ENCODE assay signal across 8 cellular contexts in the genomic region with DNA sequence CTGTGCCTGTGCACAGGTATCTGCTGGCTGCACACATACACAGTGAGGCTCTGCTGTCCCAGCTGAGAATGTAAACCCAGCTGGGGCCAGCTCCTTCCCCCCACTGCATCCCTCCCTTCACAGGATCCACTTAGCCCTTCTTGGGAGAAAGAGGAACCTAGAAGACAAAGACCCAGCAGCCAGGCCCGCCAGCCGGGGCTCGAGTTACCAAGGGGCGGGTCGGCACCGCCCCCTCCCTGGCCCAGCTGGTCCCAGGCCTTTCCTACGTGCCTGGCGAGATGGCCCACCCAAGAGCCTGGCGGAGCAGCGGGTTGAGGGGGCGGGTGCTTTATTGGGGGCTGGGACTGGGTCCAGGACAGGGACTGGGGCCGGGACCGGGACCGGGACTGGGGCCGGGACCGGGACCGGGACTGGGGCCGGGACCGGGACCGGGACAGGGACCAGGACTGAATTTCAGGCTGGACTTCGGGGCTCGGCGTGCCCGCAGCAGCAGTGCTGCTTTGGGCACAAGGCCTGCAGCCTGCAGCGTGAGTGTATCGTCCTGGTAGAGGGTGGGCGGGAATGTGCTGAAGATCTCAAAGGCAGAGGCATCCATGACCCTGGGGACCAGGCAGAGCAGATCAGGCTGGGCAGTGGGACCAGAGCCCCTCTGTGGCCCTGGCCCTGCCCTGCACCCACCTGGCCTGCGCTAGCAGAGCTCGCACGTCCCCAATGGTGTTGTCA. TPM values are rescaled to one million over a fixed set of nuclear protein-coding genes. Genes with fewer than 3 reads are reported as not detected.
DNase-seq lines count a peak whose midpoint lies in the region; ATAC-seq, FAIRE-seq and TF ChIP-seq lines count a peak whose summit lies in the region.

No MANE protein-coding gene starts in this region.

- H3K4me1 Mint-ChIP-seq in activated T-helper 2 cell treated with anti-CD3 and anti-CD28 coated beads, Interferon-gamma antibody, Interleukin-2, Interleukin-4, amounts not matched to agents 10 μg/mL and 5 μg/mL and 100 μg/mL, durations not matched to agents 14 hours and 24 hours and 36 hours (ENCODE audit: low read depth), result peaks cover 76% of the 10 kb centered on the region

- no peak for ATAC-seq in heart left ventricle
- ATAC-seq in left cardiac atrium, result no peak
- ATAC-seq in GM19035 (IDR thresholded peaks at IDR 0.05; ENCODE audit: unreplicated experiment), result no peak
- ATAC-seq in GM19463 (IDR thresholded peaks at IDR 0.05; ENCODE audit: unreplicated experiment), result no peak

- H3K4me3 ChIP-seq in heart left ventricle (peak overlapping the region in 7 of 12 donors; percentile 17 to 99 (median 76)), kidney (ENCODE audit: low read length in 2 of 2) (no peak overlapping the region)

- intact Hi-C loops in heart left ventricle (cut with DNase I), result loop anchor here in 2 of 10 donors (5.0 kb wide), 2 partner anchors 80 to 245 kb away; no protein-coding TSS in a partner anchor
- intact Hi-C loops in left cardiac atrium (cut with DNase I), result no loop called here
- intact Hi-C loops in activated T-helper 2 cell treated with anti-CD3 and anti-CD28 coated beads, Interferon-gamma antibody, Interleukin-2, Interleukin-4, amounts not matched to agents 10 μg/mL and 5 μg/mL and 100 μg/mL, durations not matched to agents 14 hours and 24 hours and 36 hours (cut with micrococcal nuclease), result loop anchor here (10.0 kb wide), 1 partner anchor 263 kb away; no protein-coding TSS in a partner anchor
- intact Hi-C loops in kidney (cut with DNase I), result no loop called here

- H3K9ac ChIP-seq in kidney (ENCODE audit: low read length in 2 of 2), result no peak overlapping the region

- TF ChIP-seq POLR2A in heart left ventricle (IDR thresholded peaks at IDR 0.05) (no peak), GM12892 (IDR thresholded peaks at IDR 0.05; ENCODE audit: low read depth, low read length) (no peak), H54 (IDR thresholded peaks at IDR 0.05; ENCODE audit: low read depth, low read length) (no peak)

- FAIRE-seq in kidney (lab: Jason Lieb, UNC) (no peak), GM12892 (lab: Jason Lieb, UNC) (no peak), H54 (lab: Jason Lieb, UNC) (no peak)

- H3K4me1 ChIP-seq in heart left ventricle (peaks cover 12 to 93% (median 67%) of the 10 kb centered on the region in 12 donors), kidney (ENCODE audit: control insufficient read depth in 1 of 2, insufficient read depth in 1 of 2, low read depth in 1 of 2, low read length in 2 of 2) (peaks cover 21 to 23% of the 10 kb centered on the region in 2 donors)

- H3K27me3 ChIP-seq in heart left ventricle, result no peaks in the 10 kb centered on the region

- H3K36me3 ChIP-seq in heart left ventricle (peaks cover 0 to 23% (median 12%) of the 10 kb centered on the region in 9 donors), kidney (ENCODE audit: control insufficient read depth in 1 of 2, insufficient read depth in 2 of 2, low read length in 2 of 2) (no peaks in the 10 kb centered on the region)

- H3K27me3 Mint-ChIP-seq in activated T-helper 2 cell treated with anti-CD3 and anti-CD28 coated beads, Interferon-gamma antibody, Interleukin-2, Interleukin-4, amounts not matched to agents 10 μg/mL and 5 μg/mL and 100 μg/mL, durations not matched to agents 14 hours and 24 hours and 36 hours (ENCODE audit: low read depth), result no peaks in the 10 kb centered on the region

- H3K27ac ChIP-seq in heart left ventricle (peak overlapping the region in 6 of 12 donors; percentile 11 to 98 (median 64)), kidney (ENCODE audit: low read depth in 2 of 2, low read length in 2 of 2) (no peak overlapping the region)

- H3K4me3 Mint-ChIP-seq in activated T-helper 2 cell treated with anti-CD3 and anti-CD28 coated beads, Interferon-gamma antibody, Interleukin-2, Interleukin-4, amounts not matched to agents 10 μg/mL and 5 μg/mL and 100 μg/mL, durations not matched to agents 14 hours and 24 hours and 36 hours (ENCODE audit: low read depth), result peak overlapping the region; percentile 93

- H3K36me3 Mint-ChIP-seq in activated T-helper 2 cell treated with anti-CD3 and anti-CD28 coated beads, Interferon-gamma antibody, Interleukin-2, Interleukin-4, amounts not matched to agents 10 μg/mL and 5 μg/mL and 100 μg/mL, durations not matched to agents 14 hours and 24 hours and 36 hours (ENCODE audit: low read depth), result peaks cover 57% of the 10 kb centered on the region

- DNase-seq in heart left ventricle, result peak in 2 of 5 donors; percentile 49 to 73
- no peak for DNase-seq in left cardiac atrium
- no peak for DNase-seq in activated T-helper 2 cell treated with anti-CD3 and anti-CD28 coated beads, Interferon-gamma antibody, Interleukin-2, Interleukin-4, amounts not matched to agents 10 μg/mL and 5 μg/mL and 100 μg/mL, durations not matched to agents 14 hours and 24 hours and 36 hours (ENCODE audit: low spot score)
- peak; percentile 73 for DNase-seq in kidney
- DNase-seq in GM12892 (ENCODE audit: insufficient read length), result no peak
- no peak for DNase-seq in H54 (ENCODE audit: insufficient read length, low spot score)

- 68 to 73% (median 70%) methylated on average over 25 to 30 of the region's 30 CpGs for whole genome bisulfite sequencing in heart left ventricle, 4 donors

- peak overlapping the region; percentile 100 for H3K27ac Mint-ChIP-seq in activated T-helper 2 cell treated with anti-CD3 and anti-CD28 coated beads, Interferon-gamma antibody, Interleukin-2, Interleukin-4, amounts not matched to agents 10 μg/mL and 5 μg/mL and 100 μg/mL, durations not matched to agents 14 hours and 24 hours and 36 hours

- no peak for TF ChIP-seq CTCF in heart left ventricle (IDR thresholded peaks at IDR 0.05)
- no peak for TF ChIP-seq CTCF in kidney (IDR thresholded peaks at IDR 0.05; ENCODE audit: borderline replicate concordance, extremely low read depth, insufficient read depth)

- H3K9me3 ChIP-seq in heart left ventricle, result no peaks in the 10 kb centered on the region
- H3K9me3 ChIP-seq in kidney (ENCODE audit: control insufficient read depth in 1 of 2, low read length in 2 of 2), result no peaks in the 10 kb centered on the region

- no peaks in the 10 kb centered on the region for H3K9me3 Mint-ChIP-seq in activated T-helper 2 cell treated with anti-CD3 and anti-CD28 coated beads, Interferon-gamma antibody, Interleukin-2, Interleukin-4, amounts not matched to agents 10 μg/mL and 5 μg/mL and 100 μg/mL, durations not matched to agents 14 hours and 24 hours and 36 hours

RNA-seq across cellular contexts. Expression of a gene that starts 2.2 kb away (rescaled TPM):
- total RNA-seq in heart left ventricle (100 to 1,000 TPM in 1 of 9 donors, 10 to 100 TPM in 8; 22.4 to 234 (median 40.0) TPM), left cardiac atrium (10 to 100 TPM; 90.6 to 93.9 TPM), kidney (140 TPM)
- polyA plus RNA-seq in heart left ventricle (100 to 1,000 TPM in 1 of 2 donors, 10 to 100 TPM in 1; 43.8 to 119 TPM), kidney (ENCODE audit: insufficient read depth, low read depth, low replicate concordance) (180 TPM)
- 437 TPM in 2 replicates for total RNA-seq in activated T-helper 2 cell treated with anti-CD3 and anti-CD28 coated beads, Interferon-gamma antibody, Interleukin-2, Interleukin-4, amounts not matched to agents 10 μg/mL and 5 μg/mL and 100 μg/mL, durations not matched to agents 14 hours and 24 hours and 36 hours
- polyA plus RNA-seq in GM12892 (2012; ENCODE audit: missing spikeins), result 57.0 TPM

RNA-seq across cellular contexts. Expression of a gene that starts 24.3 kb away (rescaled TPM):
- total RNA-seq in heart left ventricle, result 10 to 100 TPM in 3 of 9 donors, 1 to 10 TPM in 6; 3.7 to 17.2 (median 7.6) TPM
- 10 to 100 TPM in 1 of 2 donors, 1 to 10 TPM in 1; 9.0 to 12.2 TPM for polyA plus RNA-seq in heart left ventricle
- total RNA-seq in left cardiac atrium, result 10 to 100 TPM; 14.5 to 15.7 TPM
- total RNA-seq in activated T-helper 2 cell treated with anti-CD3 and anti-CD28 coated beads, Interferon-gamma antibody, Interleukin-2, Interleukin-4, amounts not matched to agents 10 μg/mL and 5 μg/mL and 100 μg/mL, durations not matched to agents 14 hours and 24 hours and 36 hours, result 13.1 and 14.2 TPM in 2 replicates
- total RNA-seq in kidney, result 55.0 TPM
- polyA plus RNA-seq in kidney (ENCODE audit: insufficient read depth, low read depth, low replicate concordance), result 30.2 TPM
- polyA plus RNA-seq in GM12892 (2012; ENCODE audit: missing spikeins), result 13.1 TPM

RNA-seq across cellular contexts. Expression of a gene that starts 35.6 kb away (rescaled TPM):
- 10 to 100 TPM in 2 of 9 donors, 1 to 10 TPM in 6, not detected in 1; 1.6 to 89.9 (median 4.4) TPM for total RNA-seq in heart left ventricle
- 10 to 100 TPM in 1 of 2 donors, 1 to 10 TPM in 1; 9.9 to 26.1 TPM for polyA plus RNA-seq in heart left ventricle
- total RNA-seq in left cardiac atrium, result 10 to 100 TPM in 1 of 2 donors, 1 to 10 TPM in 1; 5.5 to 14.3 TPM
- 237 and 243 TPM in 2 replicates for total RNA-seq in activated T-helper 2 cell treated with anti-CD3 and anti-CD28 coated beads, Interferon-gamma antibody, Interleukin-2, Interleukin-4, amounts not matched to agents 10 μg/mL and 5 μg/mL and 100 μg/mL, durations not matched to agents 14 hours and 24 hours and 36 hours
- 30.8 TPM for total RNA-seq in kidney
- polyA plus RNA-seq in kidney (ENCODE audit: insufficient read depth, low read depth, low replicate concordance), result 13.2 TPM
- polyA plus RNA-seq in GM12892 (2012; ENCODE audit: missing spikeins), result 952 TPM

RNA-seq across cellular contexts. Expression of a gene that starts 48.1 kb away (rescaled TPM):
- 100 to 1,000 TPM in 2 of 9 donors, 10 to 100 TPM in 7; 28.6 to 180 (median 48.7) TPM for total RNA-seq in heart left ventricle
- polyA plus RNA-seq in heart left ventricle, result 10 to 100 TPM; 13.4 to 22.7 TPM
- total RNA-seq in left cardiac atrium, result 10 to 100 TPM; 17.7 to 38.6 TPM
- 39.6 and 39.8 TPM in 2 replicates for total RNA-seq in activated T-helper 2 cell treated with anti-CD3 and anti-CD28 coated beads, Interferon-gamma antibody, Interleukin-2, Interleukin-4, amounts not matched to agents 10 μg/mL and 5 μg/mL and 100 μg/mL, durations not matched to agents 14 hours and 24 hours and 36 hours
- total RNA-seq in kidney, result 8.5 TPM
- 8.4 TPM for polyA plus RNA-seq in kidney (ENCODE audit: insufficient read depth, low read depth, low replicate concordance)
- polyA plus RNA-seq in GM12892 (2012; ENCODE audit: missing spikeins), result 14.7 TPM

Comparison
In these comparisons a context has a peak if more than half of its experiments do, and no peak if none do; other contexts are left out.
1. H3K4me3 ChIP-seq: peak in heart left ventricle (7 of 12); none in kidney (0 of 2).